Comparison of ENCODE assay signal across 19 cellular contexts in genomic region chr16:67084345-67085028, GRCh38. TPM values are rescaled to one million over a fixed set of nuclear protein-coding genes. Genes with fewer than 3 reads are reported as not detected.
DNase-seq lines count a peak whose midpoint lies in the region; ATAC-seq and TF ChIP-seq lines count a peak whose summit lies in the region.
"Had no signal": no experiment of that assay in that cellular context is flagged by ENCODE, and none has a peak within 500 bp of the region (broad histone marks: within the 10 kb centered on the region; RNA-seq: fewer than 3 reads in every experiment).

No MANE protein-coding gene starts in this region.

- H3K27ac ChIP-seq in psoas muscle (peak overlapping the region; percentile 37), prostate gland (no peak overlapping the region)
- H3K27ac ChIP-seq: adrenal gland, parathyroid adenoma had no signal

- ATAC-seq in HG02798 (IDR thresholded peaks at IDR 0.05; ENCODE audit: poor library complexity, unreplicated experiment) (peak; percentile 48), psoas muscle (peak in 2 of 4 donors; percentile 70 to 74)
- ATAC-seq: Panc1 had no signal

- DNase-seq in SIG-M5 treated with dmso at 0.1 percent for 504 hours (lab: John Stamatoyannopoulos, UW; ENCODE audit: unreplicated experiment) (peak; percentile 83), SIG-M5 (lab: John Stamatoyannopoulos, UW) (no peak), NAMALWA (ENCODE audit: low spot score) (peak; percentile 24), psoas muscle (no peak), prostate gland (ENCODE audit: low spot score) (no peak), EL (no peak), mucosa of gallbladder (ENCODE audit: low spot score) (no peak)
- DNase-seq: activated CD8-positive, alpha-beta memory T cell treated with anti-CD3 and anti-CD28 coated beads, Interleukin-2, amount 50 U/mL, for 4 hours; adrenal gland; effector CD4-positive, alpha-beta T cell; GDM1; glutamatergic neuron; NCI-H1436; stimulated activated CD4-positive, alpha-beta T cell treated with anti-CD3 and anti-CD28 coated beads, Interleukin-2, amount 100 ng/mL, for 48 hours; T-helper 9 cell had no signal

- intact Hi-C loops in psoas muscle (cut with DNase I) (no loop called here), prostate gland (cut with DNase I) (no loop called here)

- H3K27me3 ChIP-seq in psoas muscle (ENCODE audit: insufficient read depth in 3 of 3, low read length in 2 of 3) (no peaks in the 10 kb centered on the region), prostate gland (replicated peaks; ENCODE audit: insufficient read depth) (no peaks in the 10 kb centered on the region)
- H3K27me3 ChIP-seq: adrenal gland had no signal

- 72 to 86% (median 74%) methylated on average over 4 of the region's 4 CpGs for WGBS in psoas muscle, 3 donors
- 80% methylated on average over 4 of the region's 4 CpGs for WGBS in prostate gland

- H3K36me3 ChIP-seq in psoas muscle (ENCODE audit: insufficient read depth in 1 of 2, low read depth in 1 of 2) (peaks cover 0 to 15% of the 10 kb centered on the region in 2 donors), prostate gland (no peaks in the 10 kb centered on the region)

- H3K4me3 ChIP-seq in psoas muscle (no peak overlapping the region), prostate gland (no peak overlapping the region)
- H3K4me3 ChIP-seq: adrenal gland, lung had no signal

- TF ChIP-seq POLR2A in prostate gland (IDR thresholded peaks at IDR 0.05), result no peak

- H3K4me1 ChIP-seq in psoas muscle, result peaks cover 37% of the 10 kb centered on the region
- no peaks in the 10 kb centered on the region for H3K4me1 ChIP-seq in prostate gland (replicated peaks)
- H3K4me1 ChIP-seq: adrenal gland, parathyroid adenoma had no signal

- TF ChIP-seq CTCF in psoas muscle (IDR thresholded peaks at IDR 0.05) (no peak), prostate gland (IDR thresholded peaks at IDR 0.05) (no peak)

- H3K9me3 ChIP-seq in psoas muscle (no peaks in the 10 kb centered on the region), prostate gland (no peaks in the 10 kb centered on the region)
- H3K9me3 ChIP-seq: adrenal gland had no signal

RNA-seq across cellular contexts. Expression of gene PHAF1, which starts 25.3 kb away (rescaled TPM):
- total RNA-seq in psoas muscle, result 10 to 100 TPM; 12.2 to 19.5 (median 15.5) TPM
- polyA plus RNA-seq in psoas muscle, result 10 to 100 TPM; 12.3 to 60.4 (median 12.4) TPM
- total RNA-seq in prostate gland, result 10 to 100 TPM; 30.1 to 31.9 TPM
- 14.2 TPM for total RNA-seq in mucosa of gallbladder

RNA-seq across cellular contexts. Expression of gene CBFB, which starts 55.5 kb away (rescaled TPM):
- total RNA-seq in psoas muscle, result 10 to 100 TPM; 32.2 to 66.1 (median 56.7) TPM
- 10 to 100 TPM; 24.3 to 56.3 (median 51.4) TPM for polyA plus RNA-seq in psoas muscle
- total RNA-seq in prostate gland, result 10 to 100 TPM; 27.0 to 46.2 TPM
- 40.9 TPM for total RNA-seq in mucosa of gallbladder

Comparison
In these comparisons a context has a peak if more than half of its experiments do, and no peak if none do; other contexts are left out.
1. DNase-seq: peak in SIG-M5 treated with dmso at 0.1 percent for 504 hours (single experiment) and NAMALWA (single experiment); none in SIG-M5 (single experiment), psoas muscle (0 of 2), prostate gland (single experiment), EL (single experiment) and mucosa of gallbladder (single experiment).